ENCODE assay signal across 24 cellular contexts in genomic region chr16:65200857-65201256, GRCh38.
DNase-seq lines count a peak whose midpoint lies in the region; ATAC-seq and TF ChIP-seq lines count a peak whose summit lies in the region.
"Had no signal": no experiment of that assay in that cellular context is flagged by ENCODE, and none has a peak within 500 bp of the region (broad histone marks: within the 10 kb centered on the region; RNA-seq: fewer than 3 reads in every experiment).

No MANE protein-coding gene starts in this region.

- no peaks in the 10 kb centered on the region for H3K9me3 ChIP-seq in A673 (ENCODE audit: low read depth, low read length, poor library complexity, severe bottlenecking)
- H3K9me3 ChIP-seq: heart left ventricle, ovary, suprapubic skin had no signal

- POLR2A ChIA-PET in A673 (lab: Charles Lee; ENCODE audit: low non-redundant PET), result no interaction called here

- intact Hi-C loops in sciatic nerve (cut with DNase I), result no loop called here
- intact Hi-C loops in A673 (cut with micrococcal nuclease; ENCODE audit: unreplicated experiment), result no loop called here

- H3K4me3 ChIP-seq in epithelial cell of esophagus (ENCODE audit: low read length) (no peak overlapping the region), A673 (ENCODE audit: low read depth, low read length, poor library complexity, severe bottlenecking) (no peak overlapping the region)
- H3K4me3 ChIP-seq: dorsolateral prefrontal cortex, GM23338, ovary, suprapubic skin had no signal

- no peak overlapping the region for H3K27ac ChIP-seq in A673 (ENCODE audit: low read depth, low read length, poor library complexity, severe bottlenecking)
- H3K27ac ChIP-seq: dorsolateral prefrontal cortex, heart left ventricle, ovary, suprapubic skin had no signal

- TF ChIP-seq CTCF in epithelial cell of esophagus (IDR thresholded peaks at IDR 0.05; ENCODE audit: insufficient read depth, low read depth, low read length, missing control alignments) (no peak), A673 (conservative IDR thresholded peaks at IDR 0.05; ENCODE audit: low read depth, low read length) (no peak)

- H3K27me3 ChIP-seq in A673 (replicated peaks; ENCODE audit: insufficient read depth, low read depth, low read length, poor library complexity), result no peaks in the 10 kb centered on the region
- H3K27me3 ChIP-seq: heart left ventricle, ovary, suprapubic skin had no signal

- H3K4me1 ChIP-seq in A673 (ENCODE audit: insufficient read depth, low read length, poor library complexity, severe bottlenecking), result peaks cover 12% of the 10 kb centered on the region
- H3K4me1 ChIP-seq: heart left ventricle, suprapubic skin had no signal

- CTCF ChIA-PET in A673 (lab: Charles Lee), result no interaction called here

- ATAC-seq in sciatic nerve (peak; percentile 77), GM19035 (IDR thresholded peaks at IDR 0.05; ENCODE audit: unreplicated experiment) (no peak)
- ATAC-seq: activated CD4-positive, alpha-beta T cell treated with anti-CD3 and anti-CD28 coated beads for 36 hours; activated CD8-positive, alpha-beta T cell treated with anti-CD3 and anti-CD28 coated beads, Interleukin-2, amount 10 ng/mL, durations not matched to agents 7 days and 5 days; GM23338; stimulated activated effector memory CD8-positive, alpha-beta T cell treated with anti-CD3 and anti-CD28 coated beads, Interleukin-12 subunit alpha, Interleukin-12 subunit beta, amount 100 ng/mL, for 72 hours had no signal

- no peaks in the 10 kb centered on the region for H3K36me3 ChIP-seq in A673 (ENCODE audit: insufficient read depth, low read length, poor library complexity, severe bottlenecking)
- H3K36me3 ChIP-seq: heart left ventricle, ovary, suprapubic skin had no signal

- DNase-seq in GM03348 (ENCODE audit: low spot score) (peak; percentile 63), HT1080 (ENCODE audit: low read depth) (peak; percentile 24), epithelial cell of esophagus (ENCODE audit: low read depth) (peak; percentile 58), sciatic nerve (ENCODE audit: low spot score) (no peak), NCI-H446 (lab: John Stamatoyannopoulos, UW) (no peak), dedifferentiated amniotic fluid mesenchymal stem cell (ENCODE audit: extremely low spot score) (no peak), A673 (ENCODE audit: low spot score) (no peak)
- DNase-seq: activated CD4-positive, alpha-beta T cell treated with anti-CD3 and anti-CD28 coated beads for 36 hours; activated CD8-positive, alpha-beta T cell treated with anti-CD3 and anti-CD28 coated beads, Interleukin-2, amount 10 ng/mL, durations not matched to agents 7 days and 5 days; dorsolateral prefrontal cortex; heart left ventricle; mammary epithelial cell; NCI-H1417; NCI-H2081 treated with DMSO at 0.1 percent for 48 hours; NCI-H345; NCI-H774; nephron progenitor cell; ovary; retina; stimulated activated CD4-positive, alpha-beta T cell treated with anti-CD3 and anti-CD28 coated beads, Interleukin-4, amount 100 ng/mL, for 24 hours had no signal

- no TSS peak for BruUV-seq in A673 (replicated peaks; lab: Mats Ljungman, UMichigan)

Comparison
In these comparisons a context has a peak if more than half of its experiments do, and no peak if none do; other contexts are left out.
1. DNase-seq: peak in GM03348 (single experiment), HT1080 (single experiment) and epithelial cell of esophagus (single experiment); none in sciatic nerve (single experiment), NCI-H446 (0 of 2), dedifferentiated amniotic fluid mesenchymal stem cell (single experiment) and A673 (single experiment).